8 cellular contexts compared by ENCODE assay signal in the genomic region with DNA sequence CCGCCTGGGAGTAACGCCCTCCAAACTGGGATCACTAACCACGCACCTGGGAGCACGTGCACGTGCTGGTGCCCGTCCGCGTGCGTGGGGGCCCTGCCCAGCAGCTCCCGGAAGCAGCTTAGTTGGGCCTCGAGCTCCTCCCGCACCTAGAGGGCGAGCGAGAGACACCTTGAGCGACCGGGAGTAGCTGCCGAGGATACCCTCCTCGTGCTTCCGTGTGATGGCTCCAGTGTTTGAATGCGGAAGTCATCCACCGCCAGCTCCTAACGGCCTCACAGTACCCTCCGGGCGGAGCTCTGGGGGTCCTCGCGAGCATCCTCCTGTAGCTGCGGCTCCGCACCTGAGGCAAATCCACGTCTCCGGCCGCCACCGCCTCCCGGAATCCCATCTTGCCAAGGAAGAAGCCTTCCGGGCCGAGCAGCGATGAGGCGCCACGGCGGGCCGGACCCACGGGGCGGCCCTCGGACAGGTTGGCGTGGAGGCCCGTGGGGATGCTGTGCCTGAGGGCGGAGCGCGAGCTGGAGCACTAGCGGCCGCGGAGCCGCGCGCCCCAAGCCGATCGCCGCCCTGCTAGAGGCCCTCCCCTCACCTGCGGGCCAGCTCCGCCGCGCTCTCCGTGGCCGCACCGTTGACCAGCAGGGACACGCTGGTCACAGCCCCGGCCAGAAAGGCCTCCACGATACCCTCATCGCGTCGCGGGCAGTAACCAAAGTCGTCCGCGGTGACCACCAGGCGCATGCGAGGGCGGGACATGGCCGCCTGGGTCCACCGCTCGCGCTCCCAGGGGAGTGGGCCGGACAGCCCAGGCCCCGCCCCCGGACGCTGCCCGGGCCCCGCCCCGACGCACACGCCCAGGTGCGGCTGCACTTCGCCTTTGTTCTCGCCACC. TPM values are rescaled to one million over a fixed set of nuclear protein-coding genes. Genes with fewer than 3 reads are reported as not detected.
DNase-seq lines count a peak whose midpoint lies in the region; ATAC-seq and TF ChIP-seq lines count a peak whose summit lies in the region.

A gene with protein sequence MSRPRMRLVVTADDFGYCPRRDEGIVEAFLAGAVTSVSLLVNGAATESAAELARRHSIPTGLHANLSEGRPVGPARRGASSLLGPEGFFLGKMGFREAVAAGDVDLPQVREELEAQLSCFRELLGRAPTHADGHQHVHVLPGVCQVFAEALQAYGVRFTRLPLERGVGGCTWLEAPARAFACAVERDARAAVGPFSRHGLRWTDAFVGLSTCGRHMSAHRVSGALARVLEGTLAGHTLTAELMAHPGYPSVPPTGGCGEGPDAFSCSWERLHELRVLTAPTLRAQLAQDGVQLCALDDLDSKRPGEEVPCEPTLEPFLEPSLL (minus strand): TSS at position 761 of the 888 bp plus-strand sequence. CDS start 8 bp downstream, at position 753.

- intact Hi-C loops in PC-3 (cut with micrococcal nuclease) = no loop called here

- H3K9me2 ChIP-seq in PC-3 (replicated peaks; ENCODE audit: low read length) = no peaks in the 10 kb centered on the region

- ATAC-seq in GM21717 (IDR thresholded peaks at IDR 0.05; ENCODE audit: unreplicated experiment) (peak; percentile 63), PC-3 (peak; percentile 89)

- H3K4me2 ChIP-seq in PC-3 (ENCODE audit: low read length) = peak within 1 kb of the TSS; percentile 99

- H2AFZ ChIP-seq in PC-3 (ENCODE audit: low read length) = peak within 1 kb of the TSS; percentile 80

- H3K4me3 ChIP-seq in PC-3 (ENCODE audit: low read length) (peak within 1 kb of the TSS; percentile 96), muscle layer of colon (ENCODE audit: low read depth in 1 of 2, low read length in 2 of 2) (peak within 1 kb of the TSS; percentile 65 to 81)

- TF ChIP-seq CTCF in PC-3 (conservative IDR thresholded peaks at IDR 0.05; ENCODE audit: low read depth, low read length) = peak; percentile 57

- TSS peak; percentile 65 for BruUV-seq in PC-3 (replicated peaks; lab: Mats Ljungman, UMichigan)

- in situ Hi-C loops in KBM-7 (cut with MboI; ENCODE audit: low pct_unique_long_range_greater_than_20kb, low sequenced_read_pairs) = no loop called here

- peak; percentile 77 for TF ChIP-seq POLR2A in erythroblast (IDR thresholded peaks at IDR 0.05; ENCODE audit: low read length)

- H3K27ac ChIP-seq in PC-3 (ENCODE audit: low read length) (peak within 1 kb of the TSS; percentile 81), muscle layer of colon (ENCODE audit: low read depth, low read length) (peak within 1 kb of the TSS; percentile 64)

- no peaks in the 10 kb centered on the region for H3F3A ChIP-seq in PC-3 (ENCODE audit: low read length, unreplicated experiment)

- no peaks in the 10 kb centered on the region for H3K9me3 ChIP-seq in PC-3 (ENCODE audit: low read length)
- H3K9me3 ChIP-seq in muscle layer of colon (ENCODE audit: low read length) = no peaks in the 10 kb centered on the region

- H3K4me1 ChIP-seq in PC-3 (ENCODE audit: insufficient read depth, low read length) = peaks cover 10% of the 10 kb centered on the region
- peaks cover 13% of the 10 kb centered on the region for H3K4me1 ChIP-seq in muscle layer of colon (ENCODE audit: insufficient read depth, low read length)

- POLR2A ChIA-PET in PC-3 (lab: Charles Lee; ENCODE audit: unreplicated experiment) = interaction anchor here (0.5 to 1.2 kb wide), 6 partner anchors 12 to 627 kb away, joined by 3 to 7 read pairs (median 3); a partner anchor contains a TSS

- DNase-seq in DMS53 treated with DMSO at 0.1 percent for 48 hours (lab: John Stamatoyannopoulos, UW; ENCODE audit: unreplicated experiment) (peak; percentile 66), KBM-7 (peak; percentile 93), PC-3 (peak; percentile 92), activated T-cell treated with anti-CD3 and anti-CD28 coated beads for 48 hours (ENCODE audit: low read depth) (peak; percentile 95), erythroblast (lab: John Stamatoyannopoulos, UW) (peak; percentile 94 to 96)
- peak; percentile 89 to 93 for DNase-seq in stimulated activated CD8-positive, alpha-beta memory T cell treated with anti-CD3 and anti-CD28 coated beads, Interleukin-7, amount 100 ng/mL, for 1 hour (ENCODE audit: low read depth in 2 of 2)

- H3K9ac ChIP-seq in PC-3 (ENCODE audit: low read length) (peak within 1 kb of the TSS; percentile 100), muscle layer of colon (ENCODE audit: low read length) (no peak within 1 kb of the TSS)

- peaks cover 40% of the 10 kb centered on the region for H3K79me2 ChIP-seq in PC-3 (ENCODE audit: low read length)

- CTCF ChIA-PET in PC-3 (lab: Charles Lee) = interaction anchor here (0.6 to 1.4 kb wide), 4 partner anchors 12 to 173 kb away, joined by 3 to 15 read pairs (median 4); a partner anchor contains a TSS

- H4K20me1 ChIP-seq in PC-3 (ENCODE audit: low read length) = no peaks in the 10 kb centered on the region

- H3K27me3 ChIP-seq in PC-3 (ENCODE audit: low read length) (no peaks in the 10 kb centered on the region), muscle layer of colon (ENCODE audit: control insufficient read depth in 1 of 2, insufficient read depth in 2 of 2, low read length in 2 of 2) (no peaks in the 10 kb centered on the region)

- H3K36me3 ChIP-seq in PC-3 (ENCODE audit: low read depth, low read length) = peaks cover 3% of the 10 kb centered on the region; the same call in 1 of the 2 replicates
- no peaks in the 10 kb centered on the region for H3K36me3 ChIP-seq in muscle layer of colon (ENCODE audit: insufficient read depth, low read length)

RNA-seq across cellular contexts. Expression of the gene that starts here (rescaled TPM):
- 79.4 and 122 TPM in 2 replicates for total RNA-seq in PC-3 (2014; rRNA removed)

Comparison
In these comparisons a context has a peak if more than half of its experiments do, and no peak if none do; other contexts are left out.
1. Peak in every context shown above with its lines: DNase-seq, ATAC-seq, H3K4me3 ChIP-seq and H3K27ac ChIP-seq.